ENCODE assay signal across 11 cellular contexts in genomic region chr5:157046041-157046440, GRCh38. TPM values are rescaled to one million over a fixed set of nuclear protein-coding genes. Genes with fewer than 3 reads are reported as not detected.
DNase-seq lines count a peak whose midpoint lies in the region; ATAC-seq and TF ChIP-seq lines count a peak whose summit lies in the region.
"Had no signal": no experiment of that assay in that cellular context is flagged by ENCODE, and none has a peak within 500 bp of the region (broad histone marks: within the 10 kb centered on the region; RNA-seq: fewer than 3 reads in every experiment).

No MANE protein-coding gene starts in this region.

- H3K4me3 ChIP-seq in AG10803 (ENCODE audit: low read length) (no peak overlapping the region), left lung (no peak overlapping the region), PC-3 (ENCODE audit: low read length) (no peak overlapping the region)

- no peaks in the 10 kb centered on the region for H4K20me1 ChIP-seq in PC-3 (ENCODE audit: low read length)

- H3K27me3 Mint-ChIP-seq in activated T-helper 17 cell treated with anti-CD3 and anti-CD28 coated beads, Interleukin-2, amount 50 U/mL, for 72 hours: no peaks in the 10 kb centered on the region

- H3K79me2 ChIP-seq in PC-3 (ENCODE audit: low read length): no peaks in the 10 kb centered on the region

- H3K4me2 ChIP-seq in PC-3 (ENCODE audit: low read length): no peak overlapping the region

- no peak for TF ChIP-seq CTCF in AG10803 (conservative IDR thresholded peaks at IDR 0.05; ENCODE audit: low read length)
- TF ChIP-seq CTCF in left lung (IDR thresholded peaks at IDR 0.05): no peak
- TF ChIP-seq CTCF in PC-3 (conservative IDR thresholded peaks at IDR 0.05; ENCODE audit: low read depth, low read length): no peak
- TF ChIP-seq CTCF in GM13976 (IDR thresholded peaks at IDR 0.05; ENCODE audit: borderline replicate concordance, control extremely low read depth, extremely low read depth, insufficient read depth, missing control alignments): no peak

- DNase-seq in AG10803 (ENCODE audit: low read depth): peak; percentile 14
- DNase-seq in G401 (ENCODE audit: low spot score): peak; percentile 87
- peak in 1 of 2 donors; percentile 37 for DNase-seq in left lung
- no peak for DNase-seq in NCI-H2107 (lab: John Stamatoyannopoulos, UW)
- DNase-seq in PC-3: no peak
- no peak for DNase-seq in GM13976 (ENCODE audit: low spot score)
- DNase-seq: dermis blood vessel endothelial cell, SHP77 treated with DMSO at 0.1 percent for 48 hours had no signal

- H3K27ac Mint-ChIP-seq in activated T-helper 17 cell treated with anti-CD3 and anti-CD28 coated beads, Interleukin-2, amount 50 U/mL, for 72 hours: no peak overlapping the region

- CTCF ChIA-PET in PC-3 (lab: Charles Lee): no interaction called here

- no peaks in the 10 kb centered on the region for H3K27me3 ChIP-seq in left lung
- H3K27me3 ChIP-seq in PC-3 (ENCODE audit: low read length): peaks cover 13% of the 10 kb centered on the region; the same call in 1 of the 2 replicates

- no peak overlapping the region for H2AFZ ChIP-seq in PC-3 (ENCODE audit: low read length)

- H3K36me3 ChIP-seq in left lung (no peaks in the 10 kb centered on the region), PC-3 (ENCODE audit: low read depth, low read length) (no peaks in the 10 kb centered on the region)

- H3K9me3 ChIP-seq in left lung (no peaks in the 10 kb centered on the region), PC-3 (ENCODE audit: low read length) (no peaks in the 10 kb centered on the region)

- no peak overlapping the region for H3K9ac ChIP-seq in PC-3 (ENCODE audit: low read length)

- H3K9me2 ChIP-seq in PC-3 (replicated peaks; ENCODE audit: low read length): no peaks in the 10 kb centered on the region

- in situ Hi-C loops in G401 (cut with HindIII; ENCODE audit: low sequenced_read_pairs) (no loop called here), GM13976 (cut with MboI; ENCODE audit: low sequenced_read_pairs, unreplicated experiment) (no loop called here)

- H3K27ac ChIP-seq in left lung (no peak overlapping the region), PC-3 (ENCODE audit: low read length) (no peak overlapping the region)

- H3F3A ChIP-seq in PC-3 (ENCODE audit: low read length, unreplicated experiment): no peaks in the 10 kb centered on the region

- H3K4me1 Mint-ChIP-seq in activated T-helper 17 cell treated with anti-CD3 and anti-CD28 coated beads, Interleukin-2, amount 50 U/mL, for 72 hours: peaks cover 9% of the 10 kb centered on the region

- no peak overlapping the region for H3K4me3 Mint-ChIP-seq in activated T-helper 17 cell treated with anti-CD3 and anti-CD28 coated beads, Interleukin-2, amount 50 U/mL, for 72 hours

- no peaks in the 10 kb centered on the region for H3K9me3 Mint-ChIP-seq in activated T-helper 17 cell treated with anti-CD3 and anti-CD28 coated beads, Interleukin-2, amount 50 U/mL, for 72 hours

- peak; percentile 64 for ATAC-seq in activated T-helper 17 cell treated with anti-CD3 and anti-CD28 coated beads, Interleukin-2, amount 50 U/mL, for 72 hours (replicated peaks)
- ATAC-seq in left lung: peak; percentile 74
- no peak for ATAC-seq in GM19463 (IDR thresholded peaks at IDR 0.05; ENCODE audit: unreplicated experiment)
- ATAC-seq in PC-3: no peak

- H3K4me1 ChIP-seq in left lung (no peaks in the 10 kb centered on the region), PC-3 (ENCODE audit: insufficient read depth, low read length) (peaks cover 8% of the 10 kb centered on the region; the same call in 1 of the 2 replicates)

- POLR2A ChIA-PET in PC-3 (lab: Charles Lee; ENCODE audit: unreplicated experiment): no interaction called here

- no TSS peak for BruUV-seq in PC-3 (replicated peaks; lab: Mats Ljungman, UMichigan)

- no peaks in the 10 kb centered on the region for H3K36me3 Mint-ChIP-seq in activated T-helper 17 cell treated with anti-CD3 and anti-CD28 coated beads, Interleukin-2, amount 50 U/mL, for 72 hours (ENCODE audit: low read depth)

- intact Hi-C loops in left lung (cut with DNase I): no loop called here
- intact Hi-C loops in PC-3 (cut with micrococcal nuclease): no loop called here

RNA-seq across cellular contexts. Expression of gene HAVCR1, which starts 12.9 kb away (rescaled TPM):
- not detected in 2 replicates for total RNA-seq in G401 (2014; rRNA removed; shearing (Covaris generic))
- 1 to 10 TPM in 1 of 2 donors, not detected in 1; 1.5 TPM for total RNA-seq in activated T-helper 17 cell treated with anti-CD3 and anti-CD28 coated beads, Interleukin-2, amount 50 U/mL, for 72 hours
- total RNA-seq in left lung (under 1 TPM in 1 of 2 donors, not detected in 1; 0.31 TPM), PC-3 (2014; rRNA removed) (not detected in 2 replicates)
- total RNA-seq: pulmonary artery endothelial cell had no signal

Comparison
In these comparisons a context has a peak if more than half of its experiments do, and no peak if none do; other contexts are left out.
1. DNase-seq: peak in AG10803 (single experiment) and G401 (single experiment); none in NCI-H2107 (single experiment), PC-3 (single experiment) and GM13976 (single experiment).
2. ATAC-seq: peak in activated T-helper 17 cell treated with anti-CD3 and anti-CD28 coated beads, Interleukin-2, amount 50 U/mL, for 72 hours (single experiment) and left lung (single experiment); none in GM19463 (single experiment) and PC-3 (single experiment).